ENCODE assay signal across 2 cellular contexts in genomic region chr5:64759960-64760695, GRCh38.
TF ChIP-seq lines count a peak whose summit lies in the region.

No MANE protein-coding gene starts in this region.

TF ChIP-seq in GM23338, 12 proteins besides CTCF, POLR2A, EP300 and RAD21:
- TF ChIP-seq, protein P1, sequence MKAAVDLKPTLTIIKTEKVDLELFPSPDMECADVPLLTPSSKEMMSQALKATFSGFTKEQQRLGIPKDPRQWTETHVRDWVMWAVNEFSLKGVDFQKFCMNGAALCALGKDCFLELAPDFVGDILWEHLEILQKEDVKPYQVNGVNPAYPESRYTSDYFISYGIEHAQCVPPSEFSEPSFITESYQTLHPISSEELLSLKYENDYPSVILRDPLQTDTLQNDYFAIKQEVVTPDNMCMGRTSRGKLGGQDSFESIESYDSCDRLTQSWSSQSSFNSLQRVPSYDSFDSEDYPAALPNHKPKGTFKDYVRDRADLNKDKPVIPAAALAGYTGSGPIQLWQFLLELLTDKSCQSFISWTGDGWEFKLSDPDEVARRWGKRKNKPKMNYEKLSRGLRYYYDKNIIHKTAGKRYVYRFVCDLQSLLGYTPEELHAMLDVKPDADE (IDR thresholded peaks at IDR 0.05) = no peak
- TF ChIP-seq, protein P2, sequence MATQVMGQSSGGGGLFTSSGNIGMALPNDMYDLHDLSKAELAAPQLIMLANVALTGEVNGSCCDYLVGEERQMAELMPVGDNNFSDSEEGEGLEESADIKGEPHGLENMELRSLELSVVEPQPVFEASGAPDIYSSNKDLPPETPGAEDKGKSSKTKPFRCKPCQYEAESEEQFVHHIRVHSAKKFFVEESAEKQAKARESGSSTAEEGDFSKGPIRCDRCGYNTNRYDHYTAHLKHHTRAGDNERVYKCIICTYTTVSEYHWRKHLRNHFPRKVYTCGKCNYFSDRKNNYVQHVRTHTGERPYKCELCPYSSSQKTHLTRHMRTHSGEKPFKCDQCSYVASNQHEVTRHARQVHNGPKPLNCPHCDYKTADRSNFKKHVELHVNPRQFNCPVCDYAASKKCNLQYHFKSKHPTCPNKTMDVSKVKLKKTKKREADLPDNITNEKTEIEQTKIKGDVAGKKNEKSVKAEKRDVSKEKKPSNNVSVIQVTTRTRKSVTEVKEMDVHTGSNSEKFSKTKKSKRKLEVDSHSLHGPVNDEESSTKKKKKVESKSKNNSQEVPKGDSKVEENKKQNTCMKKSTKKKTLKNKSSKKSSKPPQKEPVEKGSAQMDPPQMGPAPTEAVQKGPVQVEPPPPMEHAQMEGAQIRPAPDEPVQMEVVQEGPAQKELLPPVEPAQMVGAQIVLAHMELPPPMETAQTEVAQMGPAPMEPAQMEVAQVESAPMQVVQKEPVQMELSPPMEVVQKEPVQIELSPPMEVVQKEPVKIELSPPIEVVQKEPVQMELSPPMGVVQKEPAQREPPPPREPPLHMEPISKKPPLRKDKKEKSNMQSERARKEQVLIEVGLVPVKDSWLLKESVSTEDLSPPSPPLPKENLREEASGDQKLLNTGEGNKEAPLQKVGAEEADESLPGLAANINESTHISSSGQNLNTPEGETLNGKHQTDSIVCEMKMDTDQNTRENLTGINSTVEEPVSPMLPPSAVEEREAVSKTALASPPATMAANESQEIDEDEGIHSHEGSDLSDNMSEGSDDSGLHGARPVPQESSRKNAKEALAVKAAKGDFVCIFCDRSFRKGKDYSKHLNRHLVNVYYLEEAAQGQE (IDR thresholded peaks at IDR 0.05; ENCODE audit: unreplicated experiment) = no peak
- TF ChIP-seq CREB1 (CRISPR knock-in tag; IDR thresholded peaks at IDR 0.05; ENCODE audit: low read depth) (no peak), POLR2AphosphoS5 (IDR thresholded peaks at IDR 0.05; ENCODE audit: low read depth) (no peak), NANOG (IDR thresholded peaks at IDR 0.05; ENCODE audit: borderline replicate concordance) (no peak), STAT1 (IDR thresholded peaks at IDR 0.05; ENCODE audit: unreplicated experiment) (no peak), ZNF114 (CRISPR knock-in tag; IDR thresholded peaks at IDR 0.05) (no peak)
- TF ChIP-seq, protein P3, sequence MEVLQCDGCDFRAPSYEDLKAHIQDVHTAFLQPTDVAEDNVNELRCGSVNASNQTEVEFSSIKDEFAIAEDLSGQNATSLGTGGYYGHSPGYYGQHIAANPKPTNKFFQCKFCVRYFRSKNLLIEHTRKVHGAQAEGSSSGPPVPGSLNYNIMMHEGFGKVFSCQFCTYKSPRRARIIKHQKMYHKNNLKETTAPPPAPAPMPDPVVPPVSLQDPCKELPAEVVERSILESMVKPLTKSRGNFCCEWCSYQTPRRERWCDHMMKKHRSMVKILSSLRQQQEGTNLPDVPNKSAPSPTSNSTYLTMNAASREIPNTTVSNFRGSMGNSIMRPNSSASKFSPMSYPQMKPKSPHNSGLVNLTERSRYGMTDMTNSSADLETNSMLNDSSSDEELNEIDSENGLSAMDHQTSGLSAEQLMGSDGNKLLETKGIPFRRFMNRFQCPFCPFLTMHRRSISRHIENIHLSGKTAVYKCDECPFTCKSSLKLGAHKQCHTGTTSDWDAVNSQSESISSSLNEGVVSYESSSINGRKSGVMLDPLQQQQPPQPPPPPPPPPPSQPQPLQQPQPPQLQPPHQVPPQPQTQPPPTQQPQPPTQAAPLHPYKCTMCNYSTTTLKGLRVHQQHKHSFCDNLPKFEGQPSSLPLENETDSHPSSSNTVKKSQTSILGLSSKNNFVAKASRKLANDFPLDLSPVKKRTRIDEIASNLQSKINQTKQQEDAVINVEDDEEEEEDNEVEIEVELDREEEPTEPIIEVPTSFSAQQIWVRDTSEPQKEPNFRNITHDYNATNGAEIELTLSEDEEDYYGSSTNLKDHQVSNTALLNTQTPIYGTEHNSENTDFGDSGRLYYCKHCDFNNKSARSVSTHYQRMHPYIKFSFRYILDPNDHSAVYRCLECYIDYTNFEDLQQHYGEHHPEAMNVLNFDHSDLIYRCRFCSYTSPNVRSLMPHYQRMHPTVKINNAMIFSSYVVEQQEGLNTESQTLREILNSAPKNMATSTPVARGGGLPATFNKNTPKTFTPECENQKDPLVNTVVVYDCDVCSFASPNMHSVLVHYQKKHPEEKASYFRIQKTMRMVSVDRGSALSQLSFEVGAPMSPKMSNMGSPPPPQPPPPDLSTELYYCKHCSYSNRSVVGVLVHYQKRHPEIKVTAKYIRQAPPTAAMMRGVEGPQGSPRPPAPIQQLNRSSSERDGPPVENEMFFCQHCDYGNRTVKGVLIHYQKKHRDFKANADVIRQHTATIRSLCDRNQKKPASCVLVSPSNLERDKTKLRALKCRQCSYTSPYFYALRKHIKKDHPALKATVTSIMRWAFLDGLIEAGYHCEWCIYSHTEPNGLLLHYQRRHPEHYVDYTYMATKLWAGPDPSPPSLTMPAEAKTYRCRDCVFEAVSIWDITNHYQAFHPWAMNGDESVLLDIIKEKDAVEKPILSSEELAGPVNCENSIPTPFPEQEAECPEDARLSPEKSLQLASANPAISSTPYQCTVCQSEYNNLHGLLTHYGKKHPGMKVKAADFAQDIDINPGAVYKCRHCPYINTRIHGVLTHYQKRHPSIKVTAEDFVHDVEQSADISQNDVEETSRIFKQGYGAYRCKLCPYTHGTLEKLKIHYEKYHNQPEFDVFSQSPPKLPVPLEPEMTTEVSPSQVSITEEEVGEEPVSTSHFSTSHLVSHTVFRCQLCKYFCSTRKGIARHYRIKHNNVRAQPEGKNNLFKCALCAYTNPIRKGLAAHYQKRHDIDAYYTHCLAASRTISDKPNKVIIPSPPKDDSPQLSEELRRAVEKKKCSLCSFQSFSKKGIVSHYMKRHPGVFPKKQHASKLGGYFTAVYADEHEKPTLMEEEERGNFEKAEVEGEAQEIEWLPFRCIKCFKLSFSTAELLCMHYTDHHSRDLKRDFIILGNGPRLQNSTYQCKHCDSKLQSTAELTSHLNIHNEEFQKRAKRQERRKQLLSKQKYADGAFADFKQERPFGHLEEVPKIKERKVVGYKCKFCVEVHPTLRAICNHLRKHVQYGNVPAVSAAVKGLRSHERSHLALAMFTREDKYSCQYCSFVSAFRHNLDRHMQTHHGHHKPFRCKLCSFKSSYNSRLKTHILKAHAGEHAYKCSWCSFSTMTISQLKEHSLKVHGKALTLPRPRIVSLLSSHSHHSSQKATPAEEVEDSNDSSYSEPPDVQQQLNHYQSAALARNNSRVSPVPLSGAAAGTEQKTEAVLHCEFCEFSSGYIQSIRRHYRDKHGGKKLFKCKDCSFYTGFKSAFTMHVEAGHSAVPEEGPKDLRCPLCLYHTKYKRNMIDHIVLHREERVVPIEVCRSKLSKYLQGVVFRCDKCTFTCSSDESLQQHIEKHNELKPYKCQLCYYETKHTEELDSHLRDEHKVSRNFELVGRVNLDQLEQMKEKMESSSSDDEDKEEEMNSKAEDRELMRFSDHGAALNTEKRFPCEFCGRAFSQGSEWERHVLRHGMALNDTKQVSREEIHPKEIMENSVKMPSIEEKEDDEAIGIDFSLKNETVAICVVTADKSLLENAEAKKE (CRISPR knock-in tag; IDR thresholded peaks at IDR 0.05) = no peak

TF ChIP-seq in H1, 55 proteins besides CTCF, POLR2A, EP300 and RAD21:
- TF ChIP-seq CEBPB (IDR thresholded peaks at IDR 0.05; ENCODE audit: low read depth, low read length) = 0 out of 2 replicates have a peak, but pooled peaks have one; percentile 22
- no peak for TF ChIP-seq NANOG (IDR thresholded peaks at IDR 0.05; ENCODE audit: insufficient read depth, low read depth, low read length, poor library complexity, severe bottlenecking)
